Comparison of ENCODE assay signal across 1 cellular context in the genomic region with DNA sequence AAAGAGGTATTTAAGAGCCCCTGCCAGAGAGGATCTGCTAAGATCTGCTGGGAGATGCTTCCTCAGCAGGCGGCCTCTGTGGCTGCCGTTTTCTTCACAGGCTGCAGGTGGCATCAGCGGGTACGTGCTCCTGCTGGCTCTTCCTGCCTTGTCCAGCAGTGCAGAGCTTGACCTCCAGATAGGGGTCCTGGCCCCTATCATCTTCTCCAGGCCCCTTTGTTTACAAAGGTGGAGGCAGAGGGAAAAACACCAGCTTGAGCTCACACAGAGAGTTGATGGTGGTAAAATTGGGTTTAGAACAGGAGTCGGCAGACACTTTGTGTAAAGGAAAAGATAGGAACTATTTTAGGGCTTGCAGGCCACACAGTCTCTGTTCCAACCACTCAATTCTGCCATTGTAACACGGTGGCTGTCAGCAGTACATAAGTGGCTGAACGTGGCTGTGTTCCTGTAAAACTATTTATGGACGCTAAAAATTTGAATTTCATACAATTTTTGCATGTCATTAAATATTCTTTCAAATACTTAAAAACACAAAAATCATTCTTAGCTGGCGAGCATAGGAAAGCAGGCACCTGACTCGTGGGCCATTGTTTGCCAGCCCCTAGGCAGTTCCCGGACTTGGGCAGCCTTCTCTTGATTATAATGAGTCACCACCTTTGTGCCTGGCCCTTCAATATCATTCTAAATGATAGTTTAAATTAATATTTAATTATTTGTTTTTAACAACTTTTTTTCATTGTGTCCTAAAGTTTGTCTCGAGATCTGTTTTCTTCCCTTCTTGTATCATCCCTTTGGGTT.
TF ChIP-seq lines count a peak whose summit lies in the region.

No MANE protein-coding gene starts in this region.

TF ChIP-seq in HepG2, 621 proteins besides CTCF, POLR2A, EP300 and RAD21 (continued from another document and continues in another):
- TF ChIP-seq, protein P1, sequence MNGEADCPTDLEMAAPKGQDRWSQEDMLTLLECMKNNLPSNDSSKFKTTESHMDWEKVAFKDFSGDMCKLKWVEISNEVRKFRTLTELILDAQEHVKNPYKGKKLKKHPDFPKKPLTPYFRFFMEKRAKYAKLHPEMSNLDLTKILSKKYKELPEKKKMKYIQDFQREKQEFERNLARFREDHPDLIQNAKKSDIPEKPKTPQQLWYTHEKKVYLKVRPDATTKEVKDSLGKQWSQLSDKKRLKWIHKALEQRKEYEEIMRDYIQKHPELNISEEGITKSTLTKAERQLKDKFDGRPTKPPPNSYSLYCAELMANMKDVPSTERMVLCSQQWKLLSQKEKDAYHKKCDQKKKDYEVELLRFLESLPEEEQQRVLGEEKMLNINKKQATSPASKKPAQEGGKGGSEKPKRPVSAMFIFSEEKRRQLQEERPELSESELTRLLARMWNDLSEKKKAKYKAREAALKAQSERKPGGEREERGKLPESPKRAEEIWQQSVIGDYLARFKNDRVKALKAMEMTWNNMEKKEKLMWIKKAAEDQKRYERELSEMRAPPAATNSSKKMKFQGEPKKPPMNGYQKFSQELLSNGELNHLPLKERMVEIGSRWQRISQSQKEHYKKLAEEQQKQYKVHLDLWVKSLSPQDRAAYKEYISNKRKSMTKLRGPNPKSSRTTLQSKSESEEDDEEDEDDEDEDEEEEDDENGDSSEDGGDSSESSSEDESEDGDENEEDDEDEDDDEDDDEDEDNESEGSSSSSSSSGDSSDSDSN (CRISPR knock-in tag; IDR thresholded peaks at IDR 0.05), result no peak
- TF ChIP-seq, protein P2, sequence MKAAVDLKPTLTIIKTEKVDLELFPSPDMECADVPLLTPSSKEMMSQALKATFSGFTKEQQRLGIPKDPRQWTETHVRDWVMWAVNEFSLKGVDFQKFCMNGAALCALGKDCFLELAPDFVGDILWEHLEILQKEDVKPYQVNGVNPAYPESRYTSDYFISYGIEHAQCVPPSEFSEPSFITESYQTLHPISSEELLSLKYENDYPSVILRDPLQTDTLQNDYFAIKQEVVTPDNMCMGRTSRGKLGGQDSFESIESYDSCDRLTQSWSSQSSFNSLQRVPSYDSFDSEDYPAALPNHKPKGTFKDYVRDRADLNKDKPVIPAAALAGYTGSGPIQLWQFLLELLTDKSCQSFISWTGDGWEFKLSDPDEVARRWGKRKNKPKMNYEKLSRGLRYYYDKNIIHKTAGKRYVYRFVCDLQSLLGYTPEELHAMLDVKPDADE (CRISPR knock-in tag; IDR thresholded peaks at IDR 0.05), result no peak
- TF ChIP-seq RXRA (CRISPR knock-in tag; IDR thresholded peaks at IDR 0.05), result 0 out of 2 replicates have a peak, but pooled peaks have one; percentile 34
- TF ChIP-seq RXRB (CRISPR knock-in tag; IDR thresholded peaks at IDR 0.05; ENCODE audit: borderline replicate concordance), result peak; percentile 49; the same call in 1 of the 2 replicates
- TF ChIP-seq, protein P3, sequence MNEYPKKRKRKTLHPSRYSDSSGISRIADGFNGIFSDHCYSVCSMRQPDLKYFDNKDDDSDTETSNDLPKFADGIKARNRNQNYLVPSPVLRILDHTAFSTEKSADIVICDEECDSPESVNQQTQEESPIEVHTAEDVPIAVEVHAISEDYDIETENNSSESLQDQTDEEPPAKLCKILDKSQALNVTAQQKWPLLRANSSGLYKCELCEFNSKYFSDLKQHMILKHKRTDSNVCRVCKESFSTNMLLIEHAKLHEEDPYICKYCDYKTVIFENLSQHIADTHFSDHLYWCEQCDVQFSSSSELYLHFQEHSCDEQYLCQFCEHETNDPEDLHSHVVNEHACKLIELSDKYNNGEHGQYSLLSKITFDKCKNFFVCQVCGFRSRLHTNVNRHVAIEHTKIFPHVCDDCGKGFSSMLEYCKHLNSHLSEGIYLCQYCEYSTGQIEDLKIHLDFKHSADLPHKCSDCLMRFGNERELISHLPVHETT (CRISPR knock-in tag; conservative IDR thresholded peaks at IDR 0.05), result no peak
- no peak for TF ChIP-seq HNRNPUL1 (IDR thresholded peaks at IDR 0.05; ENCODE audit: low read depth, low read length)
- TF ChIP-seq ZNF121 (CRISPR knock-in tag; IDR thresholded peaks at IDR 0.05), result peak; percentile 76
- TF ChIP-seq ZMYM3 (CRISPR knock-in tag; IDR thresholded peaks at IDR 0.05), result no peak
- TF ChIP-seq ZNF350 (CRISPR knock-in tag; IDR thresholded peaks at IDR 0.05; ENCODE audit: borderline replicate concordance, low read depth), result no peak; the same call in 1 of the 2 replicates
- no peak for TF ChIP-seq HIVEP1 (CRISPR knock-in tag; IDR thresholded peaks at IDR 0.05)
- TF ChIP-seq CEBPG (CRISPR knock-in tag; IDR thresholded peaks at IDR 0.05), result no peak
- TF ChIP-seq ZNF260 (CRISPR knock-in tag; IDR thresholded peaks at IDR 0.05; ENCODE audit: borderline replicate concordance, low read depth), result no peak
- no peak for TF ChIP-seq CENPT (CRISPR knock-in tag; IDR thresholded peaks at IDR 0.05; ENCODE audit: low read depth)
- TF ChIP-seq WIZ (CRISPR knock-in tag; IDR thresholded peaks at IDR 0.05), result no peak
- peak; percentile 22; the same call in 1 of the 2 replicates for TF ChIP-seq TBX2 (CRISPR knock-in tag; IDR thresholded peaks at IDR 0.05; ENCODE audit: borderline replicate concordance)
- TF ChIP-seq, protein P4, sequence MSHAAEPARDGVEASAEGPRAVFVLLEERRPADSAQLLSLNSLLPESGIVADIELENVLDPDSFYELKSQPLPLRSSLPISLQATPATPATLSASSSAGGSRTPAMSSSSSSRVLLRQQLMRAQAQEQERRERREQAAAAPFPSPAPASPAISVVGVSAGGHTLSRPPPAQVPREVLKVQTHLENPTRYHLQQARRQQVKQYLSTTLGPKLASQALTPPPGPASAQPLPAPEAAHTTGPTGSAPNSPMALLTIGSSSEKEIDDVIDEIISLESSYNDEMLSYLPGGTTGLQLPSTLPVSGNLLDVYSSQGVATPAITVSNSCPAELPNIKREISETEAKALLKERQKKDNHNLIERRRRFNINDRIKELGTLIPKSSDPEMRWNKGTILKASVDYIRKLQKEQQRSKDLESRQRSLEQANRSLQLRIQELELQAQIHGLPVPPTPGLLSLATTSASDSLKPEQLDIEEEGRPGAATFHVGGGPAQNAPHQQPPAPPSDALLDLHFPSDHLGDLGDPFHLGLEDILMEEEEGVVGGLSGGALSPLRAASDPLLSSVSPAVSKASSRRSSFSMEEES (CRISPR knock-in tag; IDR thresholded peaks at IDR 0.05), result no peak
- TF ChIP-seq KLF13 (CRISPR knock-in tag; IDR thresholded peaks at IDR 0.05), result no peak
- no peak for TF ChIP-seq BORCS8-MEF2B (CRISPR knock-in tag; IDR thresholded peaks at IDR 0.05)
- TF ChIP-seq, protein P5, sequence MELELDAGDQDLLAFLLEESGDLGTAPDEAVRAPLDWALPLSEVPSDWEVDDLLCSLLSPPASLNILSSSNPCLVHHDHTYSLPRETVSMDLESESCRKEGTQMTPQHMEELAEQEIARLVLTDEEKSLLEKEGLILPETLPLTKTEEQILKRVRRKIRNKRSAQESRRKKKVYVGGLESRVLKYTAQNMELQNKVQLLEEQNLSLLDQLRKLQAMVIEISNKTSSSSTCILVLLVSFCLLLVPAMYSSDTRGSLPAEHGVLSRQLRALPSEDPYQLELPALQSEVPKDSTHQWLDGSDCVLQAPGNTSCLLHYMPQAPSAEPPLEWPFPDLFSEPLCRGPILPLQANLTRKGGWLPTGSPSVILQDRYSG (CRISPR knock-in tag; IDR thresholded peaks at IDR 0.05), result no peak
- TF ChIP-seq, protein P6, sequence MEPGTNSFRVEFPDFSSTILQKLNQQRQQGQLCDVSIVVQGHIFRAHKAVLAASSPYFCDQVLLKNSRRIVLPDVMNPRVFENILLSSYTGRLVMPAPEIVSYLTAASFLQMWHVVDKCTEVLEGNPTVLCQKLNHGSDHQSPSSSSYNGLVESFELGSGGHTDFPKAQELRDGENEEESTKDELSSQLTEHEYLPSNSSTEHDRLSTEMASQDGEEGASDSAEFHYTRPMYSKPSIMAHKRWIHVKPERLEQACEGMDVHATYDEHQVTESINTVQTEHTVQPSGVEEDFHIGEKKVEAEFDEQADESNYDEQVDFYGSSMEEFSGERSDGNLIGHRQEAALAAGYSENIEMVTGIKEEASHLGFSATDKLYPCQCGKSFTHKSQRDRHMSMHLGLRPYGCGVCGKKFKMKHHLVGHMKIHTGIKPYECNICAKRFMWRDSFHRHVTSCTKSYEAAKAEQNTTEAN (CRISPR knock-in tag; conservative IDR thresholded peaks at IDR 0.05), result no peak
- TF ChIP-seq, protein P7, sequence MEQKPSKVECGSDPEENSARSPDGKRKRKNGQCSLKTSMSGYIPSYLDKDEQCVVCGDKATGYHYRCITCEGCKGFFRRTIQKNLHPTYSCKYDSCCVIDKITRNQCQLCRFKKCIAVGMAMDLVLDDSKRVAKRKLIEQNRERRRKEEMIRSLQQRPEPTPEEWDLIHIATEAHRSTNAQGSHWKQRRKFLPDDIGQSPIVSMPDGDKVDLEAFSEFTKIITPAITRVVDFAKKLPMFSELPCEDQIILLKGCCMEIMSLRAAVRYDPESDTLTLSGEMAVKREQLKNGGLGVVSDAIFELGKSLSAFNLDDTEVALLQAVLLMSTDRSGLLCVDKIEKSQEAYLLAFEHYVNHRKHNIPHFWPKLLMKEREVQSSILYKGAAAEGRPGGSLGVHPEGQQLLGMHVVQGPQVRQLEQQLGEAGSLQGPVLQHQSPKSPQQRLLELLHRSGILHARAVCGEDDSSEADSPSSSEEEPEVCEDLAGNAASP (CRISPR knock-in tag; IDR thresholded peaks at IDR 0.05; ENCODE audit: borderline replicate concordance), result 0 out of 2 replicates have a peak, but pooled peaks have one; percentile 62
- no peak for TF ChIP-seq ZNF549 (CRISPR knock-in tag; IDR thresholded peaks at IDR 0.05)
- no peak for TF ChIP-seq RBAK (CRISPR knock-in tag; IDR thresholded peaks at IDR 0.05)
- TF ChIP-seq, protein P8, sequence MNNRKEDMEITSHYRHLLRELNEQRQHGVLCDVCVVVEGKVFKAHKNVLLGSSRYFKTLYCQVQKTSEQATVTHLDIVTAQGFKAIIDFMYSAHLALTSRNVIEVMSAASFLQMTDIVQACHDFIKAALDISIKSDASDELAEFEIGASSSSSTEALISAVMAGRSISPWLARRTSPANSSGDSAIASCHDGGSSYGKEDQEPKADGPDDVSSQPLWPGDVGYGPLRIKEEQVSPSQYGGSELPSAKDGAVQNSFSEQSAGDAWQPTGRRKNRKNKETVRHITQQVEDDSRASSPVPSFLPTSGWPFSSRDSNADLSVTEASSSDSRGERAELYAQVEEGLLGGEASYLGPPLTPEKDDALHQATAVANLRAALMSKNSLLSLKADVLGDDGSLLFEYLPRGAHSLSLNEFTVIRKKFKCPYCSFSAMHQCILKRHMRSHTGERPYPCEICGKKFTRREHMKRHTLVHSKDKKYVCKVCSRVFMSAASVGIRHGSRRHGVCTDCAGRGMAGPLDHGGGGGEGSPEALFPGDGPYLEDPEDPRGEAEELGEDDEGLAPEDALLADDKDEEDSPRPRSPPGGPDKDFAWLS (CRISPR knock-in tag; IDR thresholded peaks at IDR 0.05; ENCODE audit: borderline replicate concordance), result no peak
- TF ChIP-seq SP2 (CRISPR knock-in tag; IDR thresholded peaks at IDR 0.05), result no peak
- TF ChIP-seq YY1 (IDR thresholded peaks at IDR 0.05; ENCODE audit: insufficient read depth, insufficient replicate concordance, low read depth, low read length), result peak; percentile 18
- TF ChIP-seq SETDB1 (CRISPR knock-in tag; IDR thresholded peaks at IDR 0.05; ENCODE audit: borderline replicate concordance), result no peak
- TF ChIP-seq ZSCAN22 (CRISPR knock-in tag; IDR thresholded peaks at IDR 0.05), result no peak
- TF ChIP-seq SATB2 (CRISPR knock-in tag; IDR thresholded peaks at IDR 0.05), result no peak
- TF ChIP-seq ZNF777 (CRISPR knock-in tag; IDR thresholded peaks at IDR 0.05), result no peak
- TF ChIP-seq, protein P9, sequence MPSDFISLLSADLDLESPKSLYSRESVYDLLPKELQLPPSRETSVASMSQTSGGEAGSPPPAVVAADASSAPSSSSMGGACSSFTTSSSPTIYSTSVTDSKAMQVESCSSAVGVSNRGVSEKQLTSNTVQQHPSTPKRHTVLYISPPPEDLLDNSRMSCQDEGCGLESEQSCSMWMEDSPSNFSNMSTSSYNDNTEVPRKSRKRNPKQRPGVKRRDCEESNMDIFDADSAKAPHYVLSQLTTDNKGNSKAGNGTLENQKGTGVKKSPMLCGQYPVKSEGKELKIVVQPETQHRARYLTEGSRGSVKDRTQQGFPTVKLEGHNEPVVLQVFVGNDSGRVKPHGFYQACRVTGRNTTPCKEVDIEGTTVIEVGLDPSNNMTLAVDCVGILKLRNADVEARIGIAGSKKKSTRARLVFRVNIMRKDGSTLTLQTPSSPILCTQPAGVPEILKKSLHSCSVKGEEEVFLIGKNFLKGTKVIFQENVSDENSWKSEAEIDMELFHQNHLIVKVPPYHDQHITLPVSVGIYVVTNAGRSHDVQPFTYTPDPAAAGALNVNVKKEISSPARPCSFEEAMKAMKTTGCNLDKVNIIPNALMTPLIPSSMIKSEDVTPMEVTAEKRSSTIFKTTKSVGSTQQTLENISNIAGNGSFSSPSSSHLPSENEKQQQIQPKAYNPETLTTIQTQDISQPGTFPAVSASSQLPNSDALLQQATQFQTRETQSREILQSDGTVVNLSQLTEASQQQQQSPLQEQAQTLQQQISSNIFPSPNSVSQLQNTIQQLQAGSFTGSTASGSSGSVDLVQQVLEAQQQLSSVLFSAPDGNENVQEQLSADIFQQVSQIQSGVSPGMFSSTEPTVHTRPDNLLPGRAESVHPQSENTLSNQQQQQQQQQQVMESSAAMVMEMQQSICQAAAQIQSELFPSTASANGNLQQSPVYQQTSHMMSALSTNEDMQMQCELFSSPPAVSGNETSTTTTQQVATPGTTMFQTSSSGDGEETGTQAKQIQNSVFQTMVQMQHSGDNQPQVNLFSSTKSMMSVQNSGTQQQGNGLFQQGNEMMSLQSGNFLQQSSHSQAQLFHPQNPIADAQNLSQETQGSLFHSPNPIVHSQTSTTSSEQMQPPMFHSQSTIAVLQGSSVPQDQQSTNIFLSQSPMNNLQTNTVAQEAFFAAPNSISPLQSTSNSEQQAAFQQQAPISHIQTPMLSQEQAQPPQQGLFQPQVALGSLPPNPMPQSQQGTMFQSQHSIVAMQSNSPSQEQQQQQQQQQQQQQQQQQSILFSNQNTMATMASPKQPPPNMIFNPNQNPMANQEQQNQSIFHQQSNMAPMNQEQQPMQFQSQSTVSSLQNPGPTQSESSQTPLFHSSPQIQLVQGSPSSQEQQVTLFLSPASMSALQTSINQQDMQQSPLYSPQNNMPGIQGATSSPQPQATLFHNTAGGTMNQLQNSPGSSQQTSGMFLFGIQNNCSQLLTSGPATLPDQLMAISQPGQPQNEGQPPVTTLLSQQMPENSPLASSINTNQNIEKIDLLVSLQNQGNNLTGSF (CRISPR knock-in tag; IDR thresholded peaks at IDR 0.05), result no peak
- TF ChIP-seq TOPORS (CRISPR knock-in tag; IDR thresholded peaks at IDR 0.05), result no peak
- no peak for TF ChIP-seq PLRG1 (conservative IDR thresholded peaks at IDR 0.05)
- peak; percentile 58 for TF ChIP-seq NR2F6 (IDR thresholded peaks at IDR 0.05)
- TF ChIP-seq NR2F6 (CRISPR knock-in tag; IDR thresholded peaks at IDR 0.05), result peak; percentile 76
- no peak for TF ChIP-seq ZNF598 (CRISPR knock-in tag; IDR thresholded peaks at IDR 0.05; ENCODE audit: borderline replicate concordance)
- no peak for TF ChIP-seq TMF1 (CRISPR knock-in tag; IDR thresholded peaks at IDR 0.05; ENCODE audit: low read depth)
- TF ChIP-seq RBM22 (optimal IDR thresholded peaks at IDR 0.05; ENCODE audit: low read length), result no peak
- TF ChIP-seq KLF15 (CRISPR knock-in tag; IDR thresholded peaks at IDR 0.05; ENCODE audit: borderline replicate concordance), result no peak
